8 cellular contexts compared by ENCODE assay signal in the genomic region with DNA sequence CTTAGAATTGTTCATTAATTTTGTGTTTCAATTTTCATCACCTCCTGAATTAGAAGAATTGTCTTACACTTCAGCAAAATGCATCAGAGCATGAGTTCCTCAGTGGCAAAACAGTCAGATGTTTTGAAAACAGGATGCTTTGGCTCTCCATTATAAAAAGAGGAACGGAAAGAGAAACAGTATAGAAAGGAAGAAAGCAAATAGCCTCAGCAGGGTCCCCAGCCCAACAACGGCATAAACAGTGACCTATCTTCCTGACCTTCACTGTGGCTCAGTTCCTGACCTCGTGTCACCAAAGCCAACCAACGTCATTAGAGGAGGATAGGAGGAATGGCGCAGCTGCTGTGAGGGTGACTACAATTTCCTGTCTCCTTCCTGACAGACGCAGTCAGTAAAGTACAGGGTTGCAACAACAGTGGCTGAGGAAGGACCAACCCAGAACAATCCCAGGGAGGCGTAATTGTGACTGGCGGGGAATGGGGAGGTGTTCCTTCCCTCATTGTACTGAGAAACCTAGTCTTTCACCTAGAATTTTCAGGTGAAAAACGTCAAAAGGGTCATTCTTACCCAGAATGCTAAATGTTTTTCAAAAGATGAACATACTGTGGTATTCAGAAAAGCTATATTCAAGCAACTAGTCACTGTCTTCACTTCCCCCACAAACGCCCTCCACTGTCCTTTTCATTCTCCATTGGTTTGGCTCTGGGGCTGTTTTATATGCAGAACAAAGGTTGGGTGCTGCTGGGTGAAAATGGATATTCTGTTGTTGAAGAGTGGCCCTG.
DNase-seq lines count a peak whose midpoint lies in the region; ATAC-seq and TF ChIP-seq lines count a peak whose summit lies in the region.

No MANE protein-coding gene starts in this region.

- peak overlapping the region; percentile 64; the same call in 1 of the 2 replicates for H3K4ac ChIP-seq in IMR-90 (ENCODE audit: low read depth, low read length)

- peaks cover 0 to 33% (median 27%) of the 10 kb centered on the region in 11 experiments; a peak in 16 of 22 replicates for H3K27me3 ChIP-seq in BLaER1 treated with 17β-estradiol and CSF1 and Interleukin-3, amounts not matched to agents 10 nM and 100 nM
- H3K27me3 ChIP-seq in IMR-90 (ENCODE audit: control insufficient read depth, insufficient read depth, low read length), result no peaks in the 10 kb centered on the region
- H3K27me3 ChIP-seq in neural progenitor cell, result no peaks in the 10 kb centered on the region
- no peaks in the 10 kb centered on the region for H3K27me3 ChIP-seq in thoracic aorta (replicated peaks; ENCODE audit: insufficient read depth)

- CTCF ChIA-PET in IMR-90 (lab: Yijun Ruan, JAX), result no interaction called here
- CTCF ChIA-PET in activated CD4-positive, alpha-beta T cell treated with anti-CD3 and anti-CD28 coated beads, Interleukin-2, amount 10 ng/mL, durations not matched to agents 7 days and 5 days (lab: Charles Lee), result interaction anchor here (0.6 to 4.0 kb wide), 11 partner anchors 10 to 110 kb away, joined by 3 to 20 read pairs (median 5); no protein-coding TSS in a partner anchor

- no peaks in the 10 kb centered on the region for H3K27me3 Mint-ChIP-seq in activated CD4-positive, alpha-beta T cell treated with anti-CD3 and anti-CD28 coated beads, Interleukin-2, amount 10 ng/mL, durations not matched to agents 7 days and 5 days
- H3K27me3 Mint-ChIP-seq in effector memory CD8-positive, alpha-beta T cell, result no peaks in the 10 kb centered on the region
- peaks cover 2% of the 10 kb centered on the region for H3K27me3 Mint-ChIP-seq in neural progenitor cell (ENCODE audit: insufficient read depth, low read depth)

- H4K20me1 ChIP-seq in BLaER1 treated with 17β-estradiol and CSF1 and Interleukin-3, amounts not matched to agents 10 nM and 100 nM, result peaks cover 0 to 3% (median 0%) of the 10 kb centered on the region in 11 experiments; a peak in 1 of 22 replicates
- H4K20me1 ChIP-seq in IMR-90 (ENCODE audit: insufficient read depth, low read length) (no peaks in the 10 kb centered on the region), neural progenitor cell (ENCODE audit: low read depth) (no peaks in the 10 kb centered on the region)

- H3K4me3 Mint-ChIP-seq in activated CD4-positive, alpha-beta T cell treated with anti-CD3 and anti-CD28 coated beads, Interleukin-2, amount 10 ng/mL, durations not matched to agents 7 days and 5 days, result peak overlapping the region; percentile 97
- H3K4me3 Mint-ChIP-seq in effector memory CD8-positive, alpha-beta T cell, result peak overlapping the region; percentile 96 to 99
- peak overlapping the region; percentile 78 for H3K4me3 Mint-ChIP-seq in neural progenitor cell

- H3K27ac Mint-ChIP-seq in activated CD4-positive, alpha-beta T cell treated with anti-CD3 and anti-CD28 coated beads, Interleukin-2, amount 10 ng/mL, durations not matched to agents 7 days and 5 days, result peak overlapping the region; percentile 98
- peak overlapping the region; percentile 95 to 100 for H3K27ac Mint-ChIP-seq in effector memory CD8-positive, alpha-beta T cell
- H3K27ac Mint-ChIP-seq in neural progenitor cell, result peak overlapping the region; percentile 96

- dilution Hi-C loops in IMR-90 (cut with HindIII; ENCODE audit: low sequenced_read_pairs, unreplicated experiment), result no loop called here

- H3K56ac ChIP-seq in IMR-90 (ENCODE audit: extremely low read depth, insufficient read depth, low read length), result peak overlapping the region; percentile 34; the same call in 1 of the 2 replicates

- peak; percentile 59 for DNase-seq in GM20000 (ENCODE audit: low spot score)
- peak; percentile 61 for DNase-seq in IMR-90
- peak; percentile 71 for DNase-seq in activated CD4-positive, alpha-beta T cell treated with anti-CD3 and anti-CD28 coated beads, Interleukin-2, amount 10 ng/mL, durations not matched to agents 7 days and 5 days
- peak; percentile 71 to 74 (median 72) for DNase-seq in effector memory CD8-positive, alpha-beta T cell
- DNase-seq in neural progenitor cell (ENCODE audit: low spot score), result no peak
- peak; percentile 28 for DNase-seq in thoracic aorta (ENCODE audit: low spot score)
- no peak for DNase-seq in NCI-H345 (lab: John Stamatoyannopoulos, UW)

- peaks cover 0 to 50% of the 10 kb centered on the region in 2 experiments; a peak in 3 of 4 replicates for H3K79me1 ChIP-seq in IMR-90 (ENCODE audit: low read depth in 1 of 2, low read length in 2 of 2)

- peak overlapping the region; percentile 16 for H3K18ac ChIP-seq in IMR-90 (ENCODE audit: low read depth, low read length)

- H3K23ac ChIP-seq in IMR-90 (ENCODE audit: low read depth, low read length), result peak overlapping the region; percentile 76

- no peaks in the 10 kb centered on the region for H3K9me3 Mint-ChIP-seq in activated CD4-positive, alpha-beta T cell treated with anti-CD3 and anti-CD28 coated beads, Interleukin-2, amount 10 ng/mL, durations not matched to agents 7 days and 5 days
- H3K9me3 Mint-ChIP-seq in effector memory CD8-positive, alpha-beta T cell, result no peaks in the 10 kb centered on the region
- no peaks in the 10 kb centered on the region for H3K9me3 Mint-ChIP-seq in neural progenitor cell

- peak overlapping the region; percentile 39 to 83; a peak in 3 of 4 replicates for H4K8ac ChIP-seq in IMR-90 (ENCODE audit: low read depth in 2 of 2, low read length in 2 of 2)

- H3K9me3 ChIP-seq in BLaER1 treated with 17β-estradiol and CSF1 and Interleukin-3, amounts not matched to agents 10 nM and 100 nM (replicated peaks in 1 of 11), result peaks cover 0 to 9% (median 3%) of the 10 kb centered on the region in 11 experiments; a peak in 7 of 22 replicates
- H3K9me3 ChIP-seq in IMR-90 (ENCODE audit: control insufficient read depth, insufficient read depth, low read length) (no peaks in the 10 kb centered on the region), neural progenitor cell (ENCODE audit: low read depth) (no peaks in the 10 kb centered on the region), thoracic aorta (no peaks in the 10 kb centered on the region)

- BruUV-seq in IMR-90 (replicated peaks; lab: Mats Ljungman, UMichigan), result no TSS peak

- H2BK120ac ChIP-seq in IMR-90 (ENCODE audit: low read depth, low read length), result peak overlapping the region; percentile 78

- peaks cover 5% of the 10 kb centered on the region; the same call in 1 of the 2 replicates for H3K9me1 ChIP-seq in IMR-90 (ENCODE audit: insufficient read depth, low read length)

- peaks cover 63% of the 10 kb centered on the region for H3K4me1 Mint-ChIP-seq in activated CD4-positive, alpha-beta T cell treated with anti-CD3 and anti-CD28 coated beads, Interleukin-2, amount 10 ng/mL, durations not matched to agents 7 days and 5 days
- peaks cover 36 to 40% of the 10 kb centered on the region in 2 donors for H3K4me1 Mint-ChIP-seq in effector memory CD8-positive, alpha-beta T cell (ENCODE audit: low read depth in 2 of 2)
- peaks cover 56% of the 10 kb centered on the region for H3K4me1 Mint-ChIP-seq in neural progenitor cell

- TF ChIP-seq POLR2A in IMR-90 (IDR thresholded peaks at IDR 0.05; ENCODE audit: low read depth, low read length), result no peak

- peaks cover 5% of the 10 kb centered on the region for H3F3A ChIP-seq in neural progenitor cell (ENCODE audit: low read depth)

- no peak overlapping the region for H2BK20ac ChIP-seq in IMR-90 (ENCODE audit: low read depth, low read length)

- H2BK5ac ChIP-seq in IMR-90 (ENCODE audit: low read depth, low read length, poor library complexity, severe bottlenecking), result peak overlapping the region; percentile 76

- peak overlapping the region; percentile 16 to 85 (median 73); a peak in 21 of 22 replicates for H3K9ac ChIP-seq in BLaER1 treated with 17β-estradiol and CSF1 and Interleukin-3, amounts not matched to agents 10 nM and 100 nM
- H3K9ac ChIP-seq in IMR-90 (ENCODE audit: low read depth, low read length) (peak overlapping the region; percentile 24; the same call in 1 of the 2 replicates), neural progenitor cell (no peak overlapping the region)

- no peak overlapping the region for H2AK9ac ChIP-seq in IMR-90 (replicated peaks; ENCODE audit: low read depth, low read length, poor library complexity)

- H2AFZ ChIP-seq in IMR-90 (replicated peaks; ENCODE audit: low read length, poor library complexity) (peak overlapping the region; percentile 81), neural progenitor cell (replicated peaks) (peak overlapping the region; percentile 11)

- TF ChIP-seq CTCF in GM20000 (IDR thresholded peaks at IDR 0.05; ENCODE audit: extremely low read depth, missing control alignments) (no peak), IMR-90 (conservative IDR thresholded peaks at IDR 0.05; ENCODE audit: low read depth, low read length) (no peak), neural progenitor cell (IDR thresholded peaks at IDR 0.05) (no peak), thoracic aorta (IDR thresholded peaks at IDR 0.05) (no peak)

- peaks cover 68 to 90% (median 75%) of the 10 kb centered on the region in 10 experiments for H3K4me1 ChIP-seq in BLaER1 treated with 17β-estradiol and CSF1 and Interleukin-3, amounts not matched to agents 10 nM and 100 nM
- H3K4me1 ChIP-seq in IMR-90 (ENCODE audit: control insufficient read depth, insufficient read depth, low read length), result peaks cover 5% of the 10 kb centered on the region
- peaks cover 33% of the 10 kb centered on the region for H3K4me1 ChIP-seq in neural progenitor cell
- peaks cover 2 to 45% of the 10 kb centered on the region in 2 donors for H3K4me1 ChIP-seq in thoracic aorta (ENCODE audit: control insufficient read depth in 1 of 2, low read depth in 2 of 2)

- ATAC-seq in IMR-90 (ENCODE audit: low read depth) (no peak), thoracic aorta (ENCODE audit: insufficient number of reproducible peaks, low FRiP score, low read depth) (peak; percentile 79)
- ATAC-seq in effector memory CD8-positive, alpha-beta T cell (replicated peaks), result peak; percentile 83

- peak overlapping the region; percentile 17; the same call in 1 of the 3 replicates for H2BK15ac ChIP-seq in IMR-90 (ENCODE audit: low read depth, low read length)

- H3K4me3 ChIP-seq in BLaER1 treated with 17β-estradiol and CSF1 and Interleukin-3, amounts not matched to agents 10 nM and 100 nM, result peak overlapping the region in 9 of 10 experiments; percentile 10 to 73 (median 45); a peak in 16 of 20 replicates
- H3K4me3 ChIP-seq in IMR-90 (ENCODE audit: insufficient read depth, low read depth, low read length) (peak overlapping the region; percentile 13), neural progenitor cell (no peak overlapping the region), thoracic aorta (peak overlapping the region; percentile 79)

- intact Hi-C loops in IMR-90 (cut with micrococcal nuclease), result loop anchor here (1.0 kb wide), 1 partner anchor 14 kb away; no protein-coding TSS in a partner anchor

- H3K4me2 ChIP-seq in BLaER1 treated with 17β-estradiol and CSF1 and Interleukin-3, amounts not matched to agents 10 nM and 100 nM, result peak overlapping the region; percentile 65 to 92 (median 84)
- peak overlapping the region; percentile 73 for H3K4me2 ChIP-seq in IMR-90 (ENCODE audit: low read depth, low read length)
- H3K4me2 ChIP-seq in neural progenitor cell, result peak overlapping the region; percentile 3

- H3K79me2 ChIP-seq in neural progenitor cell (ENCODE audit: low read depth), result no peaks in the 10 kb centered on the region

- TF ChIP-seq RAD21 in IMR-90 (IDR thresholded peaks at IDR 0.05; ENCODE audit: low read length), result no peak

- no CpG with 5 or more reads among the region's 10 CpGs for WGBS in IMR-90 (ENCODE audit: extremely low coverage in 2 of 2, insufficient read length in 1 of 2), 2 experiments

- in situ Hi-C loops in IMR-90 (cut with MboI; ENCODE audit: low sequenced_read_pairs), result no loop called here

- H3K27ac ChIP-seq in BLaER1 treated with 17β-estradiol and CSF1 and Interleukin-3, amounts not matched to agents 10 nM and 100 nM, result peak overlapping the region; percentile 72 to 94 (median 88)
- H3K27ac ChIP-seq in IMR-90 (ENCODE audit: insufficient read depth, low read length) (peak overlapping the region; percentile 39; the same call in 1 of the 2 replicates), neural progenitor cell (no peak overlapping the region), thoracic aorta (peak overlapping the region; percentile 26 to 43)

- peak overlapping the region; percentile 75 for H3K14ac ChIP-seq in IMR-90 (replicated peaks; ENCODE audit: low read depth, low read length)

- peak overlapping the region; percentile 45 for H2AK5ac ChIP-seq in IMR-90 (ENCODE audit: low read depth, low read length)

- H3K36me3 Mint-ChIP-seq in activated CD4-positive, alpha-beta T cell treated with anti-CD3 and anti-CD28 coated beads, Interleukin-2, amount 10 ng/mL, durations not matched to agents 7 days and 5 days (ENCODE audit: low read depth), result peaks cover 53% of the 10 kb centered on the region
- peaks cover 69% of the 10 kb centered on the region for H3K36me3 Mint-ChIP-seq in effector memory CD8-positive, alpha-beta T cell (ENCODE audit: insufficient read depth)
- H3K36me3 Mint-ChIP-seq in neural progenitor cell, result peaks cover 11% of the 10 kb centered on the region

- H4K5ac ChIP-seq in IMR-90 (ENCODE audit: low read depth, low read length), result peak overlapping the region; percentile 56

- peak overlapping the region; percentile 67 for H4K91ac ChIP-seq in IMR-90 (ENCODE audit: insufficient read depth, low read depth, low read length)

- POLR2A ChIA-PET in IMR-90 (lab: Charles Lee; ENCODE audit: unreplicated experiment), result interaction anchor here (0.6 kb wide), 1 partner anchor 65 kb away, joined by 3 read pairs; no protein-coding TSS in a partner anchor
- POLR2A ChIA-PET in activated CD4-positive, alpha-beta T cell treated with anti-CD3 and anti-CD28 coated beads, Interleukin-2, amount 10 ng/mL, durations not matched to agents 7 days and 5 days (lab: Charles Lee), result interaction anchor here (0.6 kb wide), 1 partner anchor 13 kb away, joined by 3 read pairs; no protein-coding TSS in a partner anchor

- H3K36me3 ChIP-seq in BLaER1 treated with 17β-estradiol and CSF1 and Interleukin-3, amounts not matched to agents 10 nM and 100 nM, result peaks cover 0 to 14% (median 0%) of the 10 kb centered on the region in 11 experiments; a peak in 3 of 22 replicates
- H3K36me3 ChIP-seq in IMR-90 (ENCODE audit: control insufficient read depth, insufficient read depth, low read length) (peaks cover 13% of the 10 kb centered on the region), neural progenitor cell (no peaks in the 10 kb centered on the region), thoracic aorta (no peaks in the 10 kb centered on the region)

Comparison
In these comparisons a context has a peak if more than half of its experiments do, and no peak if none do; other contexts are left out.
1. H3K4me2 ChIP-seq: peak in every context shown above with its lines; median percentile 84 in BLaER1 treated with 17β-estradiol and CSF1 and Interleukin-3, amounts not matched to agents 10 nM and 100 nM; 73 in IMR-90; 3 in neural progenitor cell.
2. DNase-seq: peak in GM20000 (single experiment), IMR-90 (single experiment), activated CD4-positive, alpha-beta T cell treated with anti-CD3 and anti-CD28 coated beads, Interleukin-2, amount 10 ng/mL, durations not matched to agents 7 days and 5 days (single experiment), effector memory CD8-positive, alpha-beta T cell (3 of 3) and thoracic aorta (single experiment); none in neural progenitor cell (single experiment) and NCI-H345 (single experiment).
3. Peak in every context shown above with its lines, with median percentiles within 50 percentile points of each other: H3K27ac Mint-ChIP-seq and H3K4me3 Mint-ChIP-seq.